ENCODE assay signal across 23 cellular contexts in genomic region chr11:71101606-71102005, GRCh38.
"Had no signal": no experiment of that assay in that cellular context is flagged by ENCODE, and none has a peak within 500 bp of the region (broad histone marks: within the 10 kb centered on the region; RNA-seq: fewer than 3 reads in every experiment).

No MANE protein-coding gene starts in this region.

- H3K4me2 ChIP-seq: hepatocyte had no signal

- H3K27ac ChIP-seq: heart right ventricle, hepatocyte, lower lobe of right lung, neutrophil, parathyroid adenoma, skin epidermis, suprapubic skin, thoracic aorta, tibial artery, uterus had no signal

- H3K4me3 ChIP-seq: heart right ventricle, hepatocyte, lower lobe of right lung, skin epidermis, suprapubic skin, thoracic aorta, tibial artery, uterus had no signal

- H3K36me3 ChIP-seq: heart right ventricle, lower lobe of right lung, neutrophil, suprapubic skin, thoracic aorta, tibial artery, uterus had no signal

- H3K9ac ChIP-seq: parathyroid adenoma had no signal

- H3K9me3 ChIP-seq: heart right ventricle, lower lobe of right lung, neutrophil, suprapubic skin, thoracic aorta, tibial artery, uterus had no signal

- H2AFZ ChIP-seq: hepatocyte, parathyroid adenoma had no signal

- ATAC-seq: heart right ventricle; left cardiac atrium; left lobe of liver; lower lobe of right lung; naive thymus-derived CD8-positive, alpha-beta T cell; right cardiac atrium; sciatic nerve; stimulated activated effector memory CD8-positive, alpha-beta T cell treated with anti-CD3 and anti-CD28 coated beads, Interleukin-12 subunit alpha, Interleukin-12 subunit beta, amount 100 ng/mL, for 72 hours had no signal

- H3K27me3 ChIP-seq: hepatocyte, neutrophil, suprapubic skin, uterus had no signal

- DNase-seq: heart right ventricle; islet precursor cell; kidney glomerular epithelial cell; left cardiac atrium; lower lobe of right lung; mammary epithelial cell; mesenchymal stem cell; occipital lobe; right cardiac atrium; stimulated activated CD4-positive, alpha-beta T cell treated with anti-CD3 and anti-CD28 coated beads, Interleukin-4, amount 100 ng/mL, for 24 hours; stimulated activated naive CD4-positive, alpha-beta T cell; tibial artery; uterus had no signal

- H3K4me1 ChIP-seq: heart right ventricle, lower lobe of right lung, parathyroid adenoma, suprapubic skin, tibial artery, uterus had no signal
